18 cellular contexts compared by ENCODE assay signal in genomic region chr18:57444301-57444759, GRCh38. TPM values are rescaled to one million over a fixed set of nuclear protein-coding genes. Genes with fewer than 3 reads are reported as not detected.
"Had no signal": no experiment of that assay in that cellular context is flagged by ENCODE, and none has a peak within 500 bp of the region (broad histone marks: within the 10 kb centered on the region; RNA-seq: fewer than 3 reads in every experiment).

No MANE protein-coding gene starts in this region.

- H3K27ac ChIP-seq: coronary artery, gastroesophageal sphincter, hepatocyte, lower lobe of right lung, spleen, transverse colon, WERI-Rb-1 had no signal

- ATAC-seq: activated CD8-positive, alpha-beta T cell treated with anti-CD3 and anti-CD28 coated beads for 36 hours; gastroesophageal sphincter; lower lobe of right lung; right cardiac atrium; stimulated activated naive B cell treated with anti-CD40 and anti-IgM and Interleukin-4, amounts not matched to agents 10 μg/mL and 1 μg/mL and 100 μg/mL, for 72 hours had no signal

- DNase-seq: activated CD4-positive, alpha-beta T cell treated with anti-CD3 and anti-CD28 coated beads for 4 hours; activated CD8-positive, alpha-beta memory T cell treated with anti-CD3 and anti-CD28 coated beads, Interleukin-2, amount 50 U/mL, for 48 hours; activated CD8-positive, alpha-beta T cell treated with anti-CD3 and anti-CD28 coated beads for 36 hours; activated naive CD4-positive, alpha-beta T cell; effector memory CD4-positive, alpha-beta T cell; kidney glomerular epithelial cell; lower lobe of right lung; right cardiac atrium; spleen; stimulated activated CD4-positive, alpha-beta T cell treated with anti-CD3 and anti-CD28 coated beads, Interleukin-2, amount 100 ng/mL, for 24 hours; stimulated activated naive B cell treated with anti-CD40 and anti-IgM and Interleukin-4, amounts not matched to agents 10 μg/mL and 1 μg/mL and 100 μg/mL, for 72 hours; T-helper 9 cell; transverse colon; WERI-Rb-1 had no signal

- H3K4me3 ChIP-seq: coronary artery, gastroesophageal sphincter, hepatocyte, lower lobe of right lung, spleen, transverse colon had no signal

- H3K4me2 ChIP-seq: hepatocyte had no signal

- H3K9me3 ChIP-seq: gastroesophageal sphincter, lower lobe of right lung, spleen, transverse colon had no signal

RNA-seq across cellular contexts. Expression of gene ONECUT2, which starts 9.2 kb away (rescaled TPM):
- total RNA-seq: activated CD8-positive, alpha-beta T cell treated with anti-CD3 and anti-CD28 coated beads for 36 hours; subcutaneous adipose tissue had no signal
